ENCODE assay signal across 10 cellular contexts in genomic region chr1:235270625-235271024, GRCh38. TPM values are rescaled to one million over a fixed set of nuclear protein-coding genes. Genes with fewer than 3 reads are reported as not detected.
DNase-seq lines count a peak whose midpoint lies in the region; ATAC-seq and TF ChIP-seq lines count a peak whose summit lies in the region.
"Had no signal": no experiment of that assay in that cellular context is flagged by ENCODE, and none has a peak within 500 bp of the region (broad histone marks: within the 10 kb centered on the region; RNA-seq: fewer than 3 reads in every experiment).

No MANE protein-coding gene starts in this region.

- H3K27ac ChIP-seq in HEK293 (ENCODE audit: extremely low read depth, low read depth, low read length) (peak overlapping the region; percentile 1; the same call in 1 of the 2 replicates), RWPE1 (no peak overlapping the region)
- H3K27ac ChIP-seq: epithelial cell of prostate had no signal

- CTCF ChIA-PET in HEK293 (lab: Yijun Ruan, JAX) (interaction anchor here (0.7 to 3.7 kb wide), 4 partner anchors 12 to 145 kb away, joined by 3 to 12 read pairs (median 4); no protein-coding TSS in a partner anchor), WTC11 (lab: Charles Lee) (interaction anchor here (0.6 to 0.9 kb wide), 2 partner anchors 17 to 327 kb away, joined by 3 to 5 read pairs; no protein-coding TSS in a partner anchor), RWPE1 (lab: Yijun Ruan, JAX) (no interaction called here)

- H3K36me3 ChIP-seq in HEK293 (ENCODE audit: control insufficient read depth in 2 of 2, insufficient read depth in 1 of 2, low read length in 2 of 2) = no peaks in the 10 kb centered on the region

- peak; percentile 81 for ATAC-seq in WTC11
- ATAC-seq in GM18858 (IDR thresholded peaks at IDR 0.05; ENCODE audit: unreplicated experiment) = no peak

- H3K4me1 Mint-ChIP-seq in WTC11 = peaks cover 35% of the 10 kb centered on the region

- DNase-seq in AG09309 (ENCODE audit: low read depth) (peak; percentile 23), WTC11 (ENCODE audit: low spot score) (no peak), iPS-NIHi11 (ENCODE audit: low spot score) (peak; percentile 33), NCI-H226 (no peak), NCI-H1930 (lab: John Stamatoyannopoulos, UW) (no peak), RWPE1 (ENCODE audit: low spot score) (no peak)
- DNase-seq: RPMI8226 had no signal

- H3K4me1 ChIP-seq in HEK293 (ENCODE audit: control insufficient read depth, insufficient read depth, low read length) = peaks cover 24% of the 10 kb centered on the region

- no peak overlapping the region for H3K4me3 ChIP-seq in AG09309 (ENCODE audit: control insufficient read depth, low read depth, low read length)
- no peak overlapping the region for H3K4me3 ChIP-seq in HEK293 (ENCODE audit: low read depth, low read length)

- H3K27ac Mint-ChIP-seq in WTC11 = peak overlapping the region; percentile 88

- peak overlapping the region; percentile 1; the same call in 1 of the 2 replicates for H3K4me3 Mint-ChIP-seq in WTC11

- no peaks in the 10 kb centered on the region for H3K27me3 Mint-ChIP-seq in WTC11 (ENCODE audit: low read depth)

- POLR2A ChIA-PET in HEK293 (lab: Yijun Ruan, JAX) = no interaction called here
- POLR2A ChIA-PET in WTC11 (lab: Charles Lee) = no interaction called here
- POLR2A ChIA-PET in RWPE1 (lab: Yijun Ruan, JAX; ENCODE audit: low non-redundant PET) = no interaction called here

- no peaks in the 10 kb centered on the region for H3K36me3 Mint-ChIP-seq in WTC11

- H3K9me3 ChIP-seq in HEK293 (ENCODE audit: control insufficient read depth, insufficient read depth, low read depth, low read length) = no peaks in the 10 kb centered on the region

- 0 out of 2 replicates have a peak, but pooled peaks cover 3% of the 10 kb centered on the region for H3K9me3 Mint-ChIP-seq in WTC11

- TF ChIP-seq CTCF in AG09309 (IDR thresholded peaks at IDR 0.05; ENCODE audit: control insufficient read depth, insufficient read depth, low read depth, low read length, missing control alignments) (no peak), HEK293 (tag by site-specific recombination; IDR thresholded peaks at IDR 0.05) (no peak), WTC11 (IDR thresholded peaks at IDR 0.05) (no peak), RWPE1 (conservative IDR thresholded peaks at IDR 0.05; ENCODE audit: low read depth) (no peak)

TF ChIP-seq in HEK293, 187 proteins besides CTCF, POLR2A, EP300 and RAD21 (continues in another document):
- TF ChIP-seq, protein P1, sequence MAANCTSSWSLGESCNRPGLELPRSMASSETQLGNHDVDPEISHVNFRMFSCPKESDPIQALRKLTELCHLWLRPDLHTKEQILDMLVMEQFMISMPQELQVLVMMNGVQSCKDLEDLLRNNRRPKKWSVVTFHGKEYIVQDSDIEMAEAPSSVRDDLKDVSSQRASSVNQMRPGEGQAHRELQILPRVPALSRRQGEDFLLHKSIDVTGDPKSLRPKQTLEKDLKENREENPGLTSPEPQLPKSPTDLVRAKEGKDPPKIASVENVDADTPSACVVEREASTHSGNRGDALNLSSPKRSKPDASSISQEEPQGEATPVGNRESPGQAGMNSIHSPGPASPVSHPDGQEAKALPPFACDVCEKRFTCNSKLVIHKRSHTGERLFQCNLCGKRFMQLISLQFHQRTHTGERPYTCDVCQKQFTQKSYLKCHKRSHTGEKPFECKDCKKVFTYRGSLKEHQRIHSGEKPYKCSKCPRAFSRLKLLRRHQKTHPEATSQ (tag by site-specific recombination; IDR thresholded peaks at IDR 0.05) = no peak
- TF ChIP-seq ZNF184 (tag by site-specific recombination; IDR thresholded peaks at IDR 0.05) = no peak
- no peak for TF ChIP-seq ZNF10 (tag by site-specific recombination; IDR thresholded peaks at IDR 0.05)
- peak; percentile 19; the same call in 1 of the 2 replicates for TF ChIP-seq ZNF266 (tag by site-specific recombination; IDR thresholded peaks at IDR 0.05; ENCODE audit: low read depth)
- no peak for TF ChIP-seq ZNF624 (tag by site-specific recombination; IDR thresholded peaks at IDR 0.05)
- peak; percentile 66 for TF ChIP-seq ZBTB17 (tag by site-specific recombination; IDR thresholded peaks at IDR 0.05)
- TF ChIP-seq ZNF473 (tag by site-specific recombination; IDR thresholded peaks at IDR 0.05) = no peak
- peak; percentile 41 for TF ChIP-seq ZEB2 (tag by site-specific recombination; IDR thresholded peaks at IDR 0.05)
- TF ChIP-seq, protein P2, sequence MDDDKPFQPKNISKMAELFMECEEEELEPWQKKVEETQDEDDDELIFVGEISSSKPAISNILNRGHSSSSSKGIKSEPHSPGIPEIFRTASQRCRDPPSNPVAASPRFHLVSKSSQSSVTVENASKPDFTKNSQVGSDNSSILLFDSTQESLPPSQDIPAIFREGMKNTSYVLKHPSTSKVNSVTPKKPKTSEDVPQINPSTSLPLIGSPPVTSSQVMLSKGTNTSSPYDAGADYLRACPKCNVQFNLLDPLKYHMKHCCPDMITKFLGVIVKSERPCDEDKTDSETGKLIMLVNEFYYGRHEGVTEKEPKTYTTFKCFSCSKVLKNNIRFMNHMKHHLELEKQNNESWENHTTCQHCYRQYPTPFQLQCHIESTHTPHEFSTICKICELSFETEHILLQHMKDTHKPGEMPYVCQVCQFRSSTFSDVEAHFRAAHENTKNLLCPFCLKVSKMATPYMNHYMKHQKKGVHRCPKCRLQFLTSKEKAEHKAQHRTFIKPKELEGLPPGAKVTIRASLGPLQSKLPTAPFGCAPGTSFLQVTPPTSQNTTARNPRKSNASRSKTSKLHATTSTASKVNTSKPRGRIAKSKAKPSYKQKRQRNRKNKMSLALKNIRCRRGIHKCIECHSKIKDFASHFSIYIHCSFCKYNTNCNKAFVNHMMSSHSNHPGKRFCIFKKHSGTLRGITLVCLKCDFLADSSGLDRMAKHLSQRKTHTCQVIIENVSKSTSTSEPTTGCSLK (tag by site-specific recombination; IDR thresholded peaks at IDR 0.05) = no peak
- TF ChIP-seq ZNF514 (tag by site-specific recombination; IDR thresholded peaks at IDR 0.05) = no peak
- TF ChIP-seq REPIN1 (tag by site-specific recombination; IDR thresholded peaks at IDR 0.05; ENCODE audit: low read depth) = no peak
- no peak for TF ChIP-seq ZNF792 (tag by site-specific recombination; IDR thresholded peaks at IDR 0.05)
- TF ChIP-seq YY1 (tag by site-specific recombination; IDR thresholded peaks at IDR 0.05) = no peak

TF ChIP-seq in WTC11, 78 proteins besides CTCF, POLR2A, EP300 and RAD21 (continues in another document):
- no peak for TF ChIP-seq GTF2I (CRISPR knock-in tag; conservative IDR thresholded peaks at IDR 0.05)
- no peak for TF ChIP-seq MLX (CRISPR knock-in tag; IDR thresholded peaks at IDR 0.05)
- TF ChIP-seq OVOL2 (CRISPR knock-in tag; IDR thresholded peaks at IDR 0.05; ENCODE audit: borderline replicate concordance) = no peak
- TF ChIP-seq, protein P3, sequence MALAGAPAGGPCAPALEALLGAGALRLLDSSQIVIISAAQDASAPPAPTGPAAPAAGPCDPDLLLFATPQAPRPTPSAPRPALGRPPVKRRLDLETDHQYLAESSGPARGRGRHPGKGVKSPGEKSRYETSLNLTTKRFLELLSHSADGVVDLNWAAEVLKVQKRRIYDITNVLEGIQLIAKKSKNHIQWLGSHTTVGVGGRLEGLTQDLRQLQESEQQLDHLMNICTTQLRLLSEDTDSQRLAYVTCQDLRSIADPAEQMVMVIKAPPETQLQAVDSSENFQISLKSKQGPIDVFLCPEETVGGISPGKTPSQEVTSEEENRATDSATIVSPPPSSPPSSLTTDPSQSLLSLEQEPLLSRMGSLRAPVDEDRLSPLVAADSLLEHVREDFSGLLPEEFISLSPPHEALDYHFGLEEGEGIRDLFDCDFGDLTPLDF (CRISPR knock-in tag; IDR thresholded peaks at IDR 0.05) = no peak
- no peak for TF ChIP-seq HMGA2 (CRISPR knock-in tag; IDR thresholded peaks at IDR 0.05)
- TF ChIP-seq ZNF219 (CRISPR knock-in tag; IDR thresholded peaks at IDR 0.05; ENCODE audit: borderline replicate concordance) = no peak
- TF ChIP-seq SP1 (CRISPR knock-in tag; conservative IDR thresholded peaks at IDR 0.05) = no peak
- no peak for TF ChIP-seq TP53 (CRISPR knock-in tag; IDR thresholded peaks at IDR 0.05)
- TF ChIP-seq ESRRA (CRISPR knock-in tag; IDR thresholded peaks at IDR 0.05; ENCODE audit: borderline replicate concordance) = no peak
- no peak for TF ChIP-seq ZNF416 (CRISPR knock-in tag; IDR thresholded peaks at IDR 0.05)
- TF ChIP-seq ATF1 (CRISPR knock-in tag; IDR thresholded peaks at IDR 0.05) = no peak
- no peak for TF ChIP-seq PRDM15 (CRISPR knock-in tag; IDR thresholded peaks at IDR 0.05)
- TF ChIP-seq ZNF263 (CRISPR knock-in tag; IDR thresholded peaks at IDR 0.05; ENCODE audit: low read depth) = no peak

RNA-seq across cellular contexts. Expression of gene ARID4B, which starts 57.4 kb away (rescaled TPM):
- total RNA-seq in WTC11 (2021) = 30.2 to 35.7 TPM (median 32.8 TPM) in 3 replicates

RNA-seq across cellular contexts. Expression of gene GGPS1, which starts 57.7 kb away (rescaled TPM):
- total RNA-seq in WTC11 (2021) = 37.3 to 43.5 TPM (median 39.2 TPM) in 3 replicates

Comparison
In these comparisons a context has a peak if more than half of its experiments do, and no peak if none do; other contexts are left out.
1. DNase-seq: peak in AG09309 (single experiment) and iPS-NIHi11 (single experiment); none in WTC11 (single experiment), NCI-H226 (single experiment), NCI-H1930 (0 of 2) and RWPE1 (single experiment).